Comparison of ENCODE assay signal across 14 cellular contexts in the genomic region with DNA sequence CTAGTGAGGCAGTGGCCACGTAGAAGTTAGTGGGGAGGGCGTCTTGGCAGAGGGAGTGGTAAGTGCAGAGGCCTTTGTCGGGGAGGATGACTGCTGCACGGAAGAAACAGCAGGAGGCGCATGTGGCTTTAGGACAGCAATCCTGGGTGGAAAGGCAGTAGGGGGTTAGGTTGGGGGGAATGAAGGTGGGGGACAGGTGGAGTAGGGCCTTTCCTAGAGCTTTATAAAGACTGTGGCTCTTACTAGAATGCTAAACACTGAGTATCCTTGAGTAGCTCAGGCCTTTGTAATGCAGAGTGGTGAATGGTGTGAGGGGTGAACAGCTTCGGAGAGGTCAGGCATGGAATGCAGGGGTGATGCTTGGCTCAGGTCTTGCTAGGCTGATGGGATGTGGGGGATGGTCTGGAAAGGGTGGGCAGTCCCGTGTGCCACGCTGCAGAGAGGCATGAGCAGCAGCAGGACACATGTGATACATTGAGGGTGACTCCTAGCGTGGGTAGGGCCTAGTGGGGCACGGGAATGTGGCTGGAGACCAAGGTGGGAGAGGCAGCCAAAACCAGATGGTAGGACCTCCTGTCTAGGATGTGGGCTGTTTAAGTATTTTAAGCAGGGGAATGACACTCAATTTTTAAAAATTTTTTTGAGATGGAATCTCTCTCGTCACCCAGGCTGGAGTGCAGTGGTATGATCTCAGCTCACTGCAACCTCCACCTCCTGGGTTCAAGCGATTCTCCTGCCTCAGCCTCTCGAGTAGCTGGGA. TPM values are rescaled to one million over a fixed set of nuclear protein-coding genes. Genes with fewer than 3 reads are reported as not detected.
A peak's percentile ranks its signal among the peaks of the same experiment; 100 is the strongest.
DNase-seq lines count a peak whose midpoint lies in the region; ATAC-seq, FAIRE-seq and TF ChIP-seq lines count a peak whose summit lies in the region.
"Had no signal": no experiment of that assay in that cellular context is flagged by ENCODE, and none has a peak within 500 bp of the region (broad histone marks: within the 10 kb centered on the region; RNA-seq: fewer than 3 reads in every experiment).

No MANE protein-coding gene starts in this region.

- H3K14ac ChIP-seq in H1 (ENCODE audit: insufficient read length), result no peak overlapping the region

- DNase-seq in BJ (ENCODE audit: low read depth) (no peak), MV-4-11 (lab: John Stamatoyannopoulos, UW) (peak; percentile 24), H1 (ENCODE audit: low read depth in 1 of 2, low spot score in 2 of 2) (peak; percentile 72 to 87), HepG2 (ENCODE audit: low spot score) (no peak), HT-29 (ENCODE audit: low spot score) (no peak), HCEC 1CT (no peak), GM20000 (ENCODE audit: low spot score) (no peak)
- DNase-seq in effector CD8-positive, alpha-beta T cell (lab: John Stamatoyannopoulos, UW), result no peak
- DNase-seq: NCI-H146; stimulated activated naive CD4-positive, alpha-beta T cell; T-helper 2 cell had no signal

- no TSS peak for BruUV-seq in HepG2 (replicated peaks; lab: Mats Ljungman, UMichigan)

- H4K20me1 ChIP-seq in H1 (replicated peaks in 1 of 2; ENCODE audit: control insufficient read depth in 1 of 2, insufficient read depth in 2 of 2, low read length in 2 of 2), result peaks cover 0 to 8% of the 10 kb centered on the region in 2 experiments
- peaks cover 7% of the 10 kb centered on the region; the same call in 1 of the 2 replicates for H4K20me1 ChIP-seq in HepG2 (ENCODE audit: insufficient read depth, low read length)

- in situ Hi-C loops in HepG2 (cut with HindIII; ENCODE audit: extremely low pct_ligation_motif_present, low pct_unique_long_range_greater_than_20kb), result no loop called here

- peak overlapping the region; percentile 98 for H4K5ac ChIP-seq in H1 (ENCODE audit: insufficient read length, low read depth, low read length)

- WGBS in H1 (ENCODE audit: extremely low coverage in 1 of 2, insufficient coverage in 1 of 2, insufficient read length in 1 of 2, insufficient replicate concordance in 2 of 2, low coverage in 1 of 2, low lambda C conversion rate in 2 of 2, missing lambda C conversion rate in 1 of 2), 2 experiments, result 16% methylated on average over 13 of the region's 13 CpGs; no CpG with 5 or more reads in 1 of the 2 experiments
- WGBS in HepG2 (ENCODE audit: low lambda C conversion rate), result 78% methylated on average over 12 of the region's 13 CpGs

- H3K4me2 ChIP-seq in H1 (ENCODE audit: insufficient read depth in 1 of 2, low read depth in 2 of 2, low read length in 2 of 2), result peak overlapping the region; percentile 77 to 84
- no peak overlapping the region for H3K4me2 ChIP-seq in HepG2 (ENCODE audit: low read depth, low read length)

- H3K9ac ChIP-seq in H1 (replicated peaks in 1 of 4; ENCODE audit: extremely low read depth in 1 of 4, low read depth in 3 of 4, low read length in 3 of 4) (no peak overlapping the region; a peak in 1 of 7 replicates), HepG2 (ENCODE audit: insufficient read depth, low read depth, low read length) (no peak overlapping the region)

- POLR2A ChIA-PET in BJ (lab: Charles Lee), result interaction anchor here (0.7 kb wide), 1 partner anchor 31 kb away, joined by 3 read pairs; no protein-coding TSS in a partner anchor
- POLR2A ChIA-PET in H1 (lab: Charles Lee; ENCODE audit: partially characterized antibody), result interaction anchor here (0.7 to 5.6 kb wide), 13 partner anchors 10 to 125 kb away, joined by 3 to 45 read pairs (median 4); partner anchors contain the start of genes CHID1 and PNPLA2
- POLR2A ChIA-PET in HepG2 (lab: Yijun Ruan, JAX), result interaction anchor here (2.0 kb wide), 1 partner anchor 34 kb away, joined by 6 read pairs; the partner anchor contains the start of gene CHID1

- TF ChIP-seq EP300 in H1 (IDR thresholded peaks at IDR 0.05; ENCODE audit: borderline replicate concordance in 1 of 2, low read depth in 2 of 2, low read length in 2 of 2) (0 out of 3 replicates have a peak, but pooled peaks of 1 of the 2 experiments have one; percentile 71), HepG2 (IDR thresholded peaks at IDR 0.05; ENCODE audit: low read depth in 2 of 2, low read length in 2 of 2) (no peak), HepG2 (CRISPR knock-in tag; IDR thresholded peaks at IDR 0.05; ENCODE audit: borderline replicate concordance) (no peak)

- TF ChIP-seq RAD21 in H1 (IDR thresholded peaks at IDR 0.05 in 1 of 2, conservative IDR thresholded peaks at IDR 0.05 in 1 of 2; ENCODE audit: low read depth in 2 of 2, low read length in 2 of 2) (peak; percentile 50 to 65), HepG2 (CRISPR knock-in tag; IDR thresholded peaks at IDR 0.05) (no peak)

- H3K4ac ChIP-seq in H1 (replicated peaks; ENCODE audit: insufficient read length, low read depth, low read length), result peak overlapping the region; percentile 99

- H3K9me3 ChIP-seq in H1 (ENCODE audit: insufficient read depth in 2 of 2, low read depth in 1 of 2, low read length in 1 of 2), result no peaks in the 10 kb centered on the region
- no peaks in the 10 kb centered on the region for H3K9me3 ChIP-seq in HepG2 (ENCODE audit: low read length)
- H3K9me3 ChIP-seq: ascending aorta had no signal

- H3K27me3 ChIP-seq in BJ (ENCODE audit: control insufficient read depth, insufficient read depth, low read length) (no peaks in the 10 kb centered on the region), H1 (replicated peaks in 1 of 4; ENCODE audit: control insufficient read depth in 3 of 4, extremely low read depth in 1 of 4, insufficient read depth in 3 of 4, low read length in 3 of 4) (no peaks in the 10 kb centered on the region), HepG2 (ENCODE audit: control insufficient read depth in 1 of 2, insufficient read depth in 2 of 2, low read length in 2 of 2) (no peaks in the 10 kb centered on the region)
- H3K27me3 ChIP-seq: ascending aorta, heart left ventricle had no signal

- H3K4me3 ChIP-seq in BJ (ENCODE audit: low read depth, low read length) (no peak overlapping the region), H1 (ENCODE audit: extremely low read depth in 1 of 4, insufficient read depth in 2 of 4, low read depth in 3 of 4, low read length in 4 of 4) (peak overlapping the region in 2 of 4 experiments; percentile 15 to 27; a peak in 1 of 8 replicates), HepG2 (replicated peaks in 1 of 3; ENCODE audit: insufficient read depth in 1 of 3, low read depth in 2 of 3, low read length in 3 of 3) (no peak overlapping the region)
- H3K4me3 ChIP-seq: ascending aorta, heart left ventricle had no signal

- no peak overlapping the region; the same call in 1 of the 2 replicates for H4K8ac ChIP-seq in H1 (ENCODE audit: extremely low read depth, insufficient read depth, low read length)

- H3K36me3 ChIP-seq in BJ (ENCODE audit: control insufficient read depth, insufficient read depth, low read length) (peaks cover 2% of the 10 kb centered on the region; the same call in 1 of the 2 replicates), H1 (ENCODE audit: control insufficient read depth in 2 of 4, insufficient read depth in 4 of 4, low read length in 3 of 4) (peaks cover 0 to 3% (median 1%) of the 10 kb centered on the region in 4 experiments; a peak in 2 of 8 replicates), HepG2 (replicated peaks in 1 of 2; ENCODE audit: control insufficient read depth in 1 of 2, insufficient read depth in 2 of 2, low read length in 2 of 2) (peaks cover 12 to 34% of the 10 kb centered on the region in 2 experiments)

- peaks cover 3% of the 10 kb centered on the region; the same call in 1 of the 2 replicates for H3K23me2 ChIP-seq in H1 (ENCODE audit: low read depth, low read length)

- peak overlapping the region; percentile 95 for H3K27ac ChIP-seq in H1 (ENCODE audit: low read depth, low read length)
- H3K27ac ChIP-seq in HepG2 (ENCODE audit: extremely low read length, insufficient read depth, low read length), result no peak overlapping the region
- H3K27ac ChIP-seq: ascending aorta, heart left ventricle had no signal

- peak overlapping the region; percentile 99 for H2BK20ac ChIP-seq in H1 (ENCODE audit: low read length)

- CTCF ChIA-PET in BJ (lab: Yijun Ruan, JAX) (interaction anchor here (1.0 kb wide), 1 partner anchor 106 kb away, joined by 3 read pairs; no protein-coding TSS in a partner anchor), H1 (lab: Charles Lee; ENCODE audit: partially characterized antibody) (interaction anchor here (0.7 to 6.3 kb wide), 18 partner anchors 8 to 438 kb away, joined by 3 to 48 read pairs (median 5); partner anchors contain the start of gene AP2A2), HepG2 (lab: Yijun Ruan, JAX; ENCODE audit: low intra/inter-chr PET ratio, low total read pairs) (no interaction called here)

- peak overlapping the region; percentile 77 for H3K56ac ChIP-seq in H1 (replicated peaks; ENCODE audit: insufficient read length, low read depth, low read length)

- H2AK5ac ChIP-seq in H1 (ENCODE audit: low read depth, low read length), result peak overlapping the region; percentile 98

- FAIRE-seq in H1 (lab: Jason Lieb, UNC) (peak; percentile 99), HepG2 (lab: Jason Lieb, UNC) (no peak)

- TF ChIP-seq CTCF in BJ (IDR thresholded peaks at IDR 0.05; ENCODE audit: insufficient read depth, low read depth, low read length), result peak; percentile 18; the same call in 1 of the 2 replicates
- peak; percentile 45 to 50 (median 49) for TF ChIP-seq CTCF in H1 (IDR thresholded peaks at IDR 0.05; ENCODE audit: control extremely low read depth in 1 of 3, insufficient read depth in 1 of 3, low read depth in 1 of 3, low read length in 3 of 3)
- TF ChIP-seq CTCF in HepG2 (CRISPR knock-in tag; IDR thresholded peaks at IDR 0.05), result peak; percentile 44
- TF ChIP-seq CTCF in GM20000 (IDR thresholded peaks at IDR 0.05; ENCODE audit: extremely low read depth, missing control alignments), result no peak

- peak overlapping the region; percentile 98 for H2BK120ac ChIP-seq in H1 (replicated peaks; ENCODE audit: low read depth, low read length)

- no peak overlapping the region for H2AFZ ChIP-seq in H1 (ENCODE audit: low read length)
- H2AFZ ChIP-seq in HepG2 (ENCODE audit: low read length), result no peak overlapping the region

- H3K23ac ChIP-seq in H1 (ENCODE audit: insufficient read length), result no peak overlapping the region

- peak overlapping the region; percentile 99; the same call in 1 of the 2 replicates for H2BK15ac ChIP-seq in H1 (ENCODE audit: low read length)

- peak overlapping the region; percentile 100 for H3K18ac ChIP-seq in H1 (ENCODE audit: extremely low read depth, low read length)

- H4K91ac ChIP-seq in H1 (replicated peaks; ENCODE audit: insufficient read length, low read length), result peak overlapping the region; percentile 100

- peaks cover 8% of the 10 kb centered on the region for H3K79me1 ChIP-seq in H1 (ENCODE audit: low read depth, low read length)

- peak in 1 of 2 experiments; percentile 40; a peak in 1 of 3 replicates for TF ChIP-seq POLR2A in H1 (IDR thresholded peaks at IDR 0.05; ENCODE audit: control extremely low read depth in 1 of 2, low read depth in 2 of 2, low read length in 2 of 2)
- TF ChIP-seq POLR2A in HepG2 (IDR thresholded peaks at IDR 0.05; ENCODE audit: insufficient read depth in 1 of 2, low read depth in 2 of 2, low read length in 2 of 2), result no peak

- peaks cover 0 to 66% of the 10 kb centered on the region in 2 experiments; a peak in 3 of 4 replicates for H3K79me2 ChIP-seq in H1 (ENCODE audit: control insufficient read depth in 1 of 2, insufficient read depth in 2 of 2, low read length in 2 of 2)
- H3K79me2 ChIP-seq in HepG2 (ENCODE audit: insufficient read depth, low read length), result peaks cover 75% of the 10 kb centered on the region

- intact Hi-C loops in HepG2 (cut with micrococcal nuclease; ENCODE audit: unreplicated experiment), result no loop called here

- H2BK5ac ChIP-seq in H1 (ENCODE audit: low read depth, low read length), result peak overlapping the region; percentile 99

- H2BK12ac ChIP-seq in H1 (ENCODE audit: low read depth, low read length), result peak overlapping the region; percentile 100

- ATAC-seq in HepG2, result no peak
- ATAC-seq: naive thymus-derived CD8-positive, alpha-beta T cell had no signal

- H3K4me1 ChIP-seq in H1 (replicated peaks in 1 of 4; ENCODE audit: control insufficient read depth in 3 of 4, insufficient read depth in 4 of 4, low read length in 3 of 4) (peaks cover 23 to 39% (median 31%) of the 10 kb centered on the region in 4 experiments), HepG2 (ENCODE audit: insufficient read depth, low read length) (peaks cover 95% of the 10 kb centered on the region)

RNA-seq across cellular contexts. Expression of gene AP2A2, which starts 19.2 kb away (rescaled TPM):
- 53.3 and 76.5 TPM in 2 replicates for polyA plus RNA-seq in BJ (2011; rRNA removed)
- 79.4 and 102 TPM in 2 replicates for polyA minus RNA-seq in BJ (2011; rRNA and poly(A)+ RNA removed)
- 50.0 and 56.3 TPM in 2 replicates for total RNA-seq in H1 (2021; fragmentation: NEBNext Ultra II Directional; extraction: Animal tissue kit (Norgen Biotek cat#: 25700))
- polyA plus RNA-seq in H1 (2011; rRNA removed), result 65.0 and 70.0 TPM in 2 replicates
- polyA plus RNA-seq in H1 (2011; cell fraction: cytosol; rRNA removed), result 44.9 TPM
- 169 TPM for polyA plus RNA-seq in H1 (2011; cell fraction: nucleus; rRNA removed)
- polyA plus RNA-seq in H1 (2012, experiment 1 of 2), result 40.2 to 49.3 TPM (median 44.1 TPM) in 4 replicates
- 31.3 TPM for polyA plus RNA-seq in H1 (2012, experiment 2 of 2)
- 44.2 TPM for polyA plus RNA-seq in H1 (2013, experiment 1 of 2)
- polyA plus RNA-seq in H1 (2013, experiment 2 of 2), result 40.7 TPM
- polyA minus RNA-seq in H1 (2011; rRNA and poly(A)+ RNA removed), result 55.2 and 63.7 TPM in 2 replicates
- 75.7 TPM for polyA minus RNA-seq in H1 (2011; cell fraction: cytosol; rRNA and poly(A)+ RNA removed)
- 71.4 TPM for polyA minus RNA-seq in H1 (2011; cell fraction: nucleus; rRNA and poly(A)+ RNA removed)
- total RNA-seq in HepG2 (2016; rRNA removed; fragmentation: Illumina TruSeq; extraction: Trizol), result 25.7 and 25.9 TPM in 2 replicates
- 22.1 and 25.6 TPM in 2 replicates for total RNA-seq in HepG2 (2016; cell fraction: cytosol; rRNA removed; fragmentation: Illumina TruSeq; extraction: Trizol; ENCODE audit: low read depth)
- total RNA-seq in HepG2 (2016; cell fraction: insoluble cytoplasmic fraction; rRNA removed; fragmentation: Illumina TruSeq; extraction: Trizol), result 21.5 and 27.6 TPM in 2 replicates
- total RNA-seq in HepG2 (2016; cell fraction: membrane; rRNA removed; fragmentation: Illumina TruSeq; extraction: Trizol), result 26.2 and 26.6 TPM in 2 replicates
- total RNA-seq in HepG2 (2016; cell fraction: nucleus; rRNA removed; fragmentation: Illumina TruSeq; extraction: Trizol), result 26.6 and 31.5 TPM in 2 replicates
- polyA plus RNA-seq in HepG2 (2011; rRNA removed), result 74.5 and 75.7 TPM in 2 replicates
- polyA plus RNA-seq in HepG2 (2011; cell fraction: cytosol; rRNA removed), result 39.6 and 44.6 TPM in 2 replicates
- polyA plus RNA-seq in HepG2 (2011; cell fraction: nucleus; rRNA removed), result 182 and 223 TPM in 2 replicates
- polyA plus RNA-seq in HepG2 (2012), result 56.1 and 60.7 TPM in 2 replicates
- 7.3 and 8.2 TPM in 2 replicates for polyA plus RNA-seq in HepG2 (2016; cell fraction: cytosol; fragmentation: Illumina TruSeq; extraction: Trizol; ENCODE audit: low read depth)
- 31.3 and 36.3 TPM in 2 replicates for polyA plus RNA-seq in HepG2 (2016; cell fraction: insoluble cytoplasmic fraction; fragmentation: Illumina TruSeq; extraction: Trizol; ENCODE audit: low read depth)
- 16.2 and 21.0 TPM in 2 replicates for polyA plus RNA-seq in HepG2 (2016; cell fraction: membrane; fragmentation: Illumina TruSeq; extraction: Trizol; ENCODE audit: low read depth)
- 75.2 and 92.2 TPM in 2 replicates for polyA plus RNA-seq in HepG2 (2016; cell fraction: nucleus; fragmentation: Illumina TruSeq; extraction: Trizol; ENCODE audit: insufficient read depth, low read depth)
- 90.1 and 145 TPM in 2 replicates for polyA minus RNA-seq in HepG2 (2011; rRNA and poly(A)+ RNA removed; ENCODE audit: low replicate concordance)
- polyA minus RNA-seq in HepG2 (2011; cell fraction: cytosol; rRNA and poly(A)+ RNA removed), result 78.0 and 102 TPM in 2 replicates
- 65.8 and 74.2 TPM in 2 replicates for polyA minus RNA-seq in HepG2 (2011; cell fraction: nucleus; rRNA and poly(A)+ RNA removed)
- total RNA-seq in HT-29 (2014; rRNA removed; shearing (Covaris generic)), result 38.5 and 46.6 TPM in 2 replicates

RNA-seq across cellular contexts. Expression of gene CHID1, which starts 34.3 kb away (rescaled TPM):
- 122 and 178 TPM in 2 replicates for polyA plus RNA-seq in BJ (2011; rRNA removed)
- polyA minus RNA-seq in BJ (2011; rRNA and poly(A)+ RNA removed), result 51.0 and 54.0 TPM in 2 replicates
- 78.9 and 81.2 TPM in 2 replicates for total RNA-seq in H1 (2021; fragmentation: NEBNext Ultra II Directional; extraction: Animal tissue kit (Norgen Biotek cat#: 25700))
- polyA plus RNA-seq in H1 (2011; rRNA removed), result 88.5 and 114 TPM in 2 replicates
- 102 TPM for polyA plus RNA-seq in H1 (2011; cell fraction: cytosol; rRNA removed)
- 115 TPM for polyA plus RNA-seq in H1 (2011; cell fraction: nucleus; rRNA removed)
- 55.8 to 87.0 TPM (median 82.0 TPM) in 4 replicates for polyA plus RNA-seq in H1 (2012, experiment 1 of 2)
- 82.1 TPM for polyA plus RNA-seq in H1 (2012, experiment 2 of 2)
- 76.3 TPM for polyA plus RNA-seq in H1 (2013, experiment 1 of 2)
- polyA plus RNA-seq in H1 (2013, experiment 2 of 2), result 80.1 TPM
- polyA minus RNA-seq in H1 (2011; rRNA and poly(A)+ RNA removed), result 59.6 and 70.2 TPM in 2 replicates
- 49.1 TPM for polyA minus RNA-seq in H1 (2011; cell fraction: cytosol; rRNA and poly(A)+ RNA removed)
- polyA minus RNA-seq in H1 (2011; cell fraction: nucleus; rRNA and poly(A)+ RNA removed), result 52.7 TPM
- total RNA-seq in HepG2 (2016; rRNA removed; fragmentation: Illumina TruSeq; extraction: Trizol), result 39.6 and 65.1 TPM in 2 replicates
- 33.8 and 46.6 TPM in 2 replicates for total RNA-seq in HepG2 (2016; cell fraction: cytosol; rRNA removed; fragmentation: Illumina TruSeq; extraction: Trizol; ENCODE audit: low read depth)
- total RNA-seq in HepG2 (2016; cell fraction: insoluble cytoplasmic fraction; rRNA removed; fragmentation: Illumina TruSeq; extraction: Trizol), result 38.9 and 71.7 TPM in 2 replicates
- total RNA-seq in HepG2 (2016; cell fraction: membrane; rRNA removed; fragmentation: Illumina TruSeq; extraction: Trizol), result 45.9 and 51.6 TPM in 2 replicates
- 60.6 and 61.3 TPM in 2 replicates for total RNA-seq in HepG2 (2016; cell fraction: nucleus; rRNA removed; fragmentation: Illumina TruSeq; extraction: Trizol)
- polyA plus RNA-seq in HepG2 (2011; rRNA removed), result 93.6 and 102 TPM in 2 replicates
- 113 and 124 TPM in 2 replicates for polyA plus RNA-seq in HepG2 (2011; cell fraction: cytosol; rRNA removed)
- polyA plus RNA-seq in HepG2 (2011; cell fraction: nucleus; rRNA removed), result 70.7 and 76.1 TPM in 2 replicates
- 49.7 and 66.2 TPM in 2 replicates for polyA plus RNA-seq in HepG2 (2012)
- 34.4 and 49.9 TPM in 2 replicates for polyA plus RNA-seq in HepG2 (2016; cell fraction: cytosol; fragmentation: Illumina TruSeq; extraction: Trizol; ENCODE audit: low read depth)
- 41.0 and 42.5 TPM in 2 replicates for polyA plus RNA-seq in HepG2 (2016; cell fraction: insoluble cytoplasmic fraction; fragmentation: Illumina TruSeq; extraction: Trizol; ENCODE audit: low read depth)
- 38.3 and 51.4 TPM in 2 replicates for polyA plus RNA-seq in HepG2 (2016; cell fraction: membrane; fragmentation: Illumina TruSeq; extraction: Trizol; ENCODE audit: low read depth)
- 96.7 and 105 TPM in 2 replicates for polyA plus RNA-seq in HepG2 (2016; cell fraction: nucleus; fragmentation: Illumina TruSeq; extraction: Trizol; ENCODE audit: insufficient read depth, low read depth)
- polyA minus RNA-seq in HepG2 (2011; rRNA and poly(A)+ RNA removed; ENCODE audit: low replicate concordance), result 40.3 and 91.1 TPM in 2 replicates
- 32.6 and 33.2 TPM in 2 replicates for polyA minus RNA-seq in HepG2 (2011; cell fraction: cytosol; rRNA and poly(A)+ RNA removed)
- polyA minus RNA-seq in HepG2 (2011; cell fraction: nucleus; rRNA and poly(A)+ RNA removed), result 25.8 and 26.1 TPM in 2 replicates
- 68.2 and 80.6 TPM in 2 replicates for total RNA-seq in HT-29 (2014; rRNA removed; shearing (Covaris generic))

Comparison
In these comparisons a context has a peak if more than half of its experiments do, and no peak if none do; other contexts are left out.
1. DNase-seq: peak in MV-4-11 (single experiment) and H1 (2 of 2); none in BJ (single experiment), HepG2 (single experiment), HT-29 (single experiment), HCEC 1CT (single experiment), effector CD8-positive, alpha-beta T cell (single experiment) and GM20000 (single experiment).